Comparison of ENCODE assay signal across 2 cellular contexts in the genomic region with DNA sequence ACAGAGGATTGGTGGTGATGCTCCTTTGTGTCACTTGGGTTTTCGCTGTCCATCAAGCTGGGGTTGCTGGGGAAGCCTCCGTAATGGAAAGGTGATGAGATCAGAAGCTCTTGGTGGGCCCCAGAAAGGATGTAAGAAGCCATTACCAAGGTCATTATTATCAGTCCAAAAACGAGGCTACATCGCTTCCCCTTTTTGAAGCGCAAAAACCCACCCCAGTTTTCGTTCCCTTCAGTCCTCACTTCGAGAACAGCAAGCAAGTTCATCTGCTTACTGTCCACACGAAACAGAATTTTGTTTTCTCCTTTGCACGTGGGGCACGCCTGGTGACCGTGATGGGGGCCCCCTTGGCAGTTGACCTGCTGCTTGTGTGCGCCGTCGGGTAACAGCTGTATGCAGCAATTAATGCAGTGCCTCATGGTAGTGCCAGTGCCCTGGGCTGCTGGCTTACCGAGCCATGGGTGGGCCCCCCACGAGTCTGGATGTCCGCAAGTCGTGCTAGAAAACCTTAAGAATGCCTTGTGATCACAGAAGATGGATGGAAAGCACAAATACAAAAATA.
TF ChIP-seq lines count a peak whose summit lies in the region.

No MANE protein-coding gene starts in this region.

TF ChIP-seq in HEK293, 187 proteins besides CTCF, POLR2A, EP300 and RAD21:
- TF ChIP-seq ZBTB21 (tag by site-specific recombination; IDR thresholded peaks at IDR 0.05) (no peak), KLF7 (tag by site-specific recombination; IDR thresholded peaks at IDR 0.05; ENCODE audit: borderline replicate concordance) (no peak), ZNF26 (tag by site-specific recombination; IDR thresholded peaks at IDR 0.05) (peak; percentile 77; the same call in 1 of the 2 replicates)

TF ChIP-seq in GM12878, 131 proteins besides CTCF, POLR2A, EP300 and RAD21 (continues in another document):
- TF ChIP-seq SMAD5 (IDR thresholded peaks at IDR 0.05; ENCODE audit: low read depth) (no peak), DPF2 (IDR thresholded peaks at IDR 0.05) (no peak), SPI1 (IDR thresholded peaks at IDR 0.05; ENCODE audit: borderline replicate concordance, insufficient read depth, low read depth, low read length) (peak; percentile 83; the same call in 1 of the 2 replicates), TCF7 (IDR thresholded peaks at IDR 0.05; ENCODE audit: borderline replicate concordance) (no peak), POLR2AphosphoS5 (IDR thresholded peaks at IDR 0.05; ENCODE audit: low read length) (no peak), ZNF687 (IDR thresholded peaks at IDR 0.05) (peak; percentile 31; the same call in 1 of the 2 replicates), ZBTB40 (IDR thresholded peaks at IDR 0.05; ENCODE audit: borderline replicate concordance) (no peak), RCOR1 (conservative IDR thresholded peaks at IDR 0.05; ENCODE audit: low read depth, low read length) (no peak), CHD2 (IDR thresholded peaks at IDR 0.05; ENCODE audit: borderline replicate concordance, low read depth, low read length) (no peak), MEF2A (IDR thresholded peaks at IDR 0.05; ENCODE audit: insufficient read depth, low read depth, low read length) (no peak), SMC3 (IDR thresholded peaks at IDR 0.05; ENCODE audit: borderline replicate concordance, low read length) (no peak), SREBF2 (IDR thresholded peaks at IDR 0.05; ENCODE audit: low read length) (no peak), CBX3 (IDR thresholded peaks at IDR 0.05; ENCODE audit: borderline replicate concordance, low read depth) (no peak), ZSCAN29 (IDR thresholded peaks at IDR 0.05) (no peak), JUND (IDR thresholded peaks at IDR 0.05; ENCODE audit: low read depth, low read length) (no peak), CHD1 (IDR thresholded peaks at IDR 0.05; ENCODE audit: low read depth, low read length) (no peak), USF1 (IDR thresholded peaks at IDR 0.05; ENCODE audit: borderline replicate concordance, extremely low read length, insufficient read depth, low read depth, low read length) (no peak), RFX5 (IDR thresholded peaks at IDR 0.05; ENCODE audit: low read depth, low read length) (no peak), BHLHE40 (IDR thresholded peaks at IDR 0.05; ENCODE audit: borderline replicate concordance in 1 of 2, low read depth in 2 of 2, low read length in 1 of 2) (peak; percentile 22 to 51; a peak in 2 of 4 replicates), FOXK2 (IDR thresholded peaks at IDR 0.05) (no peak), RBBP5 (conservative IDR thresholded peaks at IDR 0.05) (no peak), SIX5 (IDR thresholded peaks at IDR 0.05; ENCODE audit: low read depth, low read length, severe bottlenecking) (no peak), ATF2 (IDR thresholded peaks at IDR 0.05; ENCODE audit: low read length) (no peak), ZNF274 (IDR thresholded peaks at IDR 0.05; ENCODE audit: insufficient read depth, insufficient read length) (no peak), BACH1 (IDR thresholded peaks at IDR 0.05; ENCODE audit: borderline replicate concordance) (no peak), NFXL1 (IDR thresholded peaks at IDR 0.05; ENCODE audit: borderline replicate concordance) (no peak), CREB1 (IDR thresholded peaks at IDR 0.05; ENCODE audit: low read depth) (no peak), HSF1 (IDR thresholded peaks at IDR 0.05; ENCODE audit: low read depth, low read length) (no peak)
- TF ChIP-seq, protein P1, sequence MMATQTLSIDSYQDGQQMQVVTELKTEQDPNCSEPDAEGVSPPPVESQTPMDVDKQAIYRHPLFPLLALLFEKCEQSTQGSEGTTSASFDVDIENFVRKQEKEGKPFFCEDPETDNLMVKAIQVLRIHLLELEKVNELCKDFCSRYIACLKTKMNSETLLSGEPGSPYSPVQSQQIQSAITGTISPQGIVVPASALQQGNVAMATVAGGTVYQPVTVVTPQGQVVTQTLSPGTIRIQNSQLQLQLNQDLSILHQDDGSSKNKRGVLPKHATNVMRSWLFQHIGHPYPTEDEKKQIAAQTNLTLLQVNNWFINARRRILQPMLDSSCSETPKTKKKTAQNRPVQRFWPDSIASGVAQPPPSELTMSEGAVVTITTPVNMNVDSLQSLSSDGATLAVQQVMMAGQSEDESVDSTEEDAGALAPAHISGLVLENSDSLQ (IDR thresholded peaks at IDR 0.05): peak; percentile 85
- TF ChIP-seq, protein P2, sequence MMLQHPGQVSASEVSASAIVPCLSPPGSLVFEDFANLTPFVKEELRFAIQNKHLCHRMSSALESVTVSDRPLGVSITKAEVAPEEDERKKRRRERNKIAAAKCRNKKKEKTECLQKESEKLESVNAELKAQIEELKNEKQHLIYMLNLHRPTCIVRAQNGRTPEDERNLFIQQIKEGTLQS (IDR thresholded peaks at IDR 0.05; ENCODE audit: borderline replicate concordance, extremely low read depth, low read depth, low read length): no peak
- TF ChIP-seq, protein P3, sequence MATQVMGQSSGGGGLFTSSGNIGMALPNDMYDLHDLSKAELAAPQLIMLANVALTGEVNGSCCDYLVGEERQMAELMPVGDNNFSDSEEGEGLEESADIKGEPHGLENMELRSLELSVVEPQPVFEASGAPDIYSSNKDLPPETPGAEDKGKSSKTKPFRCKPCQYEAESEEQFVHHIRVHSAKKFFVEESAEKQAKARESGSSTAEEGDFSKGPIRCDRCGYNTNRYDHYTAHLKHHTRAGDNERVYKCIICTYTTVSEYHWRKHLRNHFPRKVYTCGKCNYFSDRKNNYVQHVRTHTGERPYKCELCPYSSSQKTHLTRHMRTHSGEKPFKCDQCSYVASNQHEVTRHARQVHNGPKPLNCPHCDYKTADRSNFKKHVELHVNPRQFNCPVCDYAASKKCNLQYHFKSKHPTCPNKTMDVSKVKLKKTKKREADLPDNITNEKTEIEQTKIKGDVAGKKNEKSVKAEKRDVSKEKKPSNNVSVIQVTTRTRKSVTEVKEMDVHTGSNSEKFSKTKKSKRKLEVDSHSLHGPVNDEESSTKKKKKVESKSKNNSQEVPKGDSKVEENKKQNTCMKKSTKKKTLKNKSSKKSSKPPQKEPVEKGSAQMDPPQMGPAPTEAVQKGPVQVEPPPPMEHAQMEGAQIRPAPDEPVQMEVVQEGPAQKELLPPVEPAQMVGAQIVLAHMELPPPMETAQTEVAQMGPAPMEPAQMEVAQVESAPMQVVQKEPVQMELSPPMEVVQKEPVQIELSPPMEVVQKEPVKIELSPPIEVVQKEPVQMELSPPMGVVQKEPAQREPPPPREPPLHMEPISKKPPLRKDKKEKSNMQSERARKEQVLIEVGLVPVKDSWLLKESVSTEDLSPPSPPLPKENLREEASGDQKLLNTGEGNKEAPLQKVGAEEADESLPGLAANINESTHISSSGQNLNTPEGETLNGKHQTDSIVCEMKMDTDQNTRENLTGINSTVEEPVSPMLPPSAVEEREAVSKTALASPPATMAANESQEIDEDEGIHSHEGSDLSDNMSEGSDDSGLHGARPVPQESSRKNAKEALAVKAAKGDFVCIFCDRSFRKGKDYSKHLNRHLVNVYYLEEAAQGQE (IDR thresholded peaks at IDR 0.05; ENCODE audit: low read depth, low read length): no peak
